ENCODE assay signal across 7 cellular contexts in genomic region chr12:48980389-48980952, GRCh38. TPM values are rescaled to one million over a fixed set of nuclear protein-coding genes. Genes with fewer than 3 reads are reported as not detected.
DNase-seq lines count a peak whose midpoint lies in the region; ATAC-seq and TF ChIP-seq lines count a peak whose summit lies in the region.

No MANE protein-coding gene starts in this region.

- H3K79me2 ChIP-seq in fibroblast of lung (ENCODE audit: control insufficient read depth, insufficient read depth, low read length): no peaks in the 10 kb centered on the region

- H3K4me3 ChIP-seq in fibroblast of lung (replicated peaks in 1 of 4; ENCODE audit: control extremely low read depth in 1 of 4, insufficient read depth in 1 of 4, low read depth in 3 of 4, low read length in 4 of 4) (no peak overlapping the region), skeletal muscle satellite cell (ENCODE audit: low read length) (no peak overlapping the region)

- peak; percentile 8 for TF ChIP-seq CTCF in GM20000 (IDR thresholded peaks at IDR 0.05; ENCODE audit: extremely low read depth, missing control alignments)
- no peak for TF ChIP-seq CTCF in fibroblast of lung (conservative IDR thresholded peaks at IDR 0.05 in 1 of 2, IDR thresholded peaks at IDR 0.05 in 1 of 2; ENCODE audit: low read depth in 1 of 2, low read length in 2 of 2)

- no peak for ATAC-seq in HG03039 (IDR thresholded peaks at IDR 0.05; ENCODE audit: unreplicated experiment)
- ATAC-seq in HG03521 (IDR thresholded peaks at IDR 0.05; ENCODE audit: unreplicated experiment): no peak

- peaks cover 85% of the 10 kb centered on the region for H3K27me3 ChIP-seq in fibroblast of lung (ENCODE audit: control insufficient read depth, insufficient read depth, low read length)
- peaks cover 94% of the 10 kb centered on the region for H3K27me3 ChIP-seq in skeletal muscle satellite cell (ENCODE audit: control insufficient read depth, insufficient read depth, low read length)

- H3K4me1 ChIP-seq in fibroblast of lung (ENCODE audit: control insufficient read depth, extremely low read depth, insufficient read depth, low read length) (peaks cover 2% of the 10 kb centered on the region), skeletal muscle satellite cell (ENCODE audit: control insufficient read depth, insufficient read depth, low read length) (peaks cover 37% of the 10 kb centered on the region)

- H3K4me2 ChIP-seq in fibroblast of lung (ENCODE audit: extremely low read depth, insufficient read depth, low read length) (peak overlapping the region; percentile 33), skeletal muscle satellite cell (ENCODE audit: low read length) (peak overlapping the region; percentile 70)

- H3K27ac ChIP-seq in fibroblast of lung (ENCODE audit: insufficient read depth, low read length): no peak overlapping the region

- H3K9ac ChIP-seq in fibroblast of lung (ENCODE audit: insufficient read depth, low read length) (no peak overlapping the region), skeletal muscle satellite cell (ENCODE audit: low read depth, low read length) (no peak overlapping the region)

- H3K36me3 ChIP-seq in fibroblast of lung (ENCODE audit: control insufficient read depth, insufficient read depth, low read length) (no peaks in the 10 kb centered on the region), skeletal muscle satellite cell (ENCODE audit: insufficient read depth, low read length) (no peaks in the 10 kb centered on the region)

- peak; percentile 66 for DNase-seq in GM20000 (ENCODE audit: low spot score)
- DNase-seq in T-helper 9 cell: peak; percentile 25
- DNase-seq in fibroblast of lung (ENCODE audit: low read depth in 2 of 2): no peak
- DNase-seq in NCI-H2196 (lab: John Stamatoyannopoulos, UW; ENCODE audit: unreplicated experiment): no peak

- H4K20me1 ChIP-seq in fibroblast of lung (ENCODE audit: control insufficient read depth, extremely low read depth, insufficient read depth, low read length): no peaks in the 10 kb centered on the region

- no peaks in the 10 kb centered on the region for H3K9me3 ChIP-seq in fibroblast of lung (ENCODE audit: control insufficient read depth, insufficient read depth, low read depth, low read length)
- no peaks in the 10 kb centered on the region for H3K9me3 ChIP-seq in skeletal muscle satellite cell (replicated peaks; ENCODE audit: low read length)

- H2AFZ ChIP-seq in fibroblast of lung (ENCODE audit: low read length): no peak overlapping the region

RNA-seq across cellular contexts. Expression of gene WNT1, which starts 2.3 kb away (rescaled TPM):
- total RNA-seq in fibroblast of lung: not detected in 2 replicates
- not detected in 2 replicates for polyA plus RNA-seq in fibroblast of lung
- not detected in 2 replicates for polyA plus RNA-seq in fibroblast of lung (2012)
- not detected in 2 replicates for polyA minus RNA-seq in fibroblast of lung (ENCODE audit: low replicate concordance)
- total RNA-seq in skeletal muscle satellite cell (2012; rRNA removed): not detected in 2 replicates

RNA-seq across cellular contexts. Expression of gene WNT10B, which starts 8.9 kb away (rescaled TPM):
- total RNA-seq in fibroblast of lung: under 0.01 TPM in 1 of 2 replicates, not detected in the other
- 0.05 and 0.11 TPM in 2 replicates for polyA plus RNA-seq in fibroblast of lung
- not detected in 2 replicates for polyA plus RNA-seq in fibroblast of lung (2012)
- not detected in 2 replicates for polyA minus RNA-seq in fibroblast of lung (ENCODE audit: low replicate concordance)
- 0.25 and 0.44 TPM in 2 replicates for total RNA-seq in skeletal muscle satellite cell (2012; rRNA removed)

RNA-seq across cellular contexts. Expression of gene DDN, which starts 18.7 kb away (rescaled TPM):
- under 0.01 TPM in 2 replicates for total RNA-seq in fibroblast of lung
- polyA plus RNA-seq in fibroblast of lung: 0.05 and 0.09 TPM in 2 replicates
- polyA plus RNA-seq in fibroblast of lung (2012): 0.07 TPM in 2 replicates
- 0.33 TPM in 1 of 2 replicates, not detected in the other for polyA minus RNA-seq in fibroblast of lung (ENCODE audit: low replicate concordance)
- total RNA-seq in skeletal muscle satellite cell (2012; rRNA removed): 0.22 and 0.25 TPM in 2 replicates

RNA-seq across cellular contexts. Expression of gene ARF3, which starts 23.2 kb away (rescaled TPM):
- total RNA-seq in fibroblast of lung: 24.7 and 28.1 TPM in 2 replicates
- polyA plus RNA-seq in fibroblast of lung: 182 and 220 TPM in 2 replicates
- 150 and 170 TPM in 2 replicates for polyA plus RNA-seq in fibroblast of lung (2012)
- polyA minus RNA-seq in fibroblast of lung (ENCODE audit: low replicate concordance): 84.0 and 135 TPM in 2 replicates
- total RNA-seq in skeletal muscle satellite cell (2012; rRNA removed): 48.9 and 50.7 TPM in 2 replicates

RNA-seq across cellular contexts. Expression of gene PRKAG1, which starts 38.1 kb away (rescaled TPM):
- 65.2 and 76.5 TPM in 2 replicates for total RNA-seq in fibroblast of lung
- polyA plus RNA-seq in fibroblast of lung: 107 and 110 TPM in 2 replicates
- 85.7 and 86.3 TPM in 2 replicates for polyA plus RNA-seq in fibroblast of lung (2012)
- polyA minus RNA-seq in fibroblast of lung (ENCODE audit: low replicate concordance): 27.5 and 35.6 TPM in 2 replicates
- total RNA-seq in skeletal muscle satellite cell (2012; rRNA removed): 58.3 and 62.1 TPM in 2 replicates

Comparison
In these comparisons a context has a peak if more than half of its experiments do, and no peak if none do; other contexts are left out.
1. DNase-seq: peak in GM20000 (single experiment) and T-helper 9 cell (single experiment); none in fibroblast of lung (0 of 2) and NCI-H2196 (single experiment).